10 cellular contexts compared by ENCODE assay signal in the genomic region with DNA sequence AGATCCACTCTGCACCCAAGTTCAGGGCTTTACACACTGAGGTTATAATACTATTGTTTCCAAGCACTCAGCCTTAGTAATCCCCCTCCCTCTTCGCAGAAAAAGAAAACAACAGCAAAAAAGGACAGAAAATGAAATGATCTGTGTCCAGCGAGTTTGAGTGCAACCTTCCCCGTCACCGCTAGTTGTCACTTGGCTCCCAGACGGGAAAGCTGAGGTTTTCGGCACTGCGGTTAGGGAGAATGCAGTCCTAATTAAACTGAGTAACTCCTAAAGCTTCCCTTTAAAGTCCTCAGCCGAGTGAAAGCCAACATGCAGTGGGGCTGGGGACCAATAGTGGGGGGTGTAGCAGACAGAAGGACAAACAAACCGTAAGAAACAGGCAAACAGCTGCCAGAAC. TPM values are rescaled to one million over a fixed set of nuclear protein-coding genes. Genes with fewer than 3 reads are reported as not detected.
A peak's percentile ranks its signal among the peaks of the same experiment; 100 is the strongest.
DNase-seq lines count a peak whose midpoint lies in the region; ATAC-seq and TF ChIP-seq lines count a peak whose summit lies in the region.
"Had no signal": no experiment of that assay in that cellular context is flagged by ENCODE, and none has a peak within 500 bp of the region (broad histone marks: within the 10 kb centered on the region; RNA-seq: fewer than 3 reads in every experiment).

No MANE protein-coding gene starts in this region.

- H3K27ac Mint-ChIP-seq in endothelial cell (ENCODE audit: unreplicated experiment) (no peak overlapping the region), progenitor cell of endocrine pancreas (no peak overlapping the region)

- no peaks in the 10 kb centered on the region for H3K4me1 Mint-ChIP-seq in endothelial cell (ENCODE audit: unreplicated experiment)
- peaks cover 2% of the 10 kb centered on the region for H3K4me1 Mint-ChIP-seq in progenitor cell of endocrine pancreas (ENCODE audit: low read depth)

- H3K9me3 Mint-ChIP-seq in endothelial cell (ENCODE audit: unreplicated experiment) (no peaks in the 10 kb centered on the region), progenitor cell of endocrine pancreas (ENCODE audit: low read depth) (no peaks in the 10 kb centered on the region)

- DNase-seq in NCI-H2081 (lab: John Stamatoyannopoulos, UW) (peak; percentile 10 to 45), NCI-H2081 treated with DMSO at 0.1 percent for 48 hours (lab: John Stamatoyannopoulos, UW) (no peak), NCI-H748 (lab: John Stamatoyannopoulos, UW; ENCODE audit: unreplicated experiment) (peak; percentile 81), endothelial cell (ENCODE audit: low spot score) (peak; percentile 40), progenitor cell of endocrine pancreas (ENCODE audit: low spot score, unreplicated experiment) (no peak), HT-29 (ENCODE audit: low spot score) (no peak)
- DNase-seq in stimulated activated CD8-positive, alpha-beta memory T cell treated with anti-CD3 and anti-CD28 coated beads, Interleukin-4, amount 100 ng/mL, for 48 hours: no peak

- TF ChIP-seq CTCF in endothelial cell (IDR thresholded peaks at IDR 0.05; ENCODE audit: unreplicated experiment): peak; percentile 66
- TF ChIP-seq CTCF in progenitor cell of endocrine pancreas (IDR thresholded peaks at IDR 0.05; ENCODE audit: unreplicated experiment): peak; percentile 52

- H3K27me3 Mint-ChIP-seq in endothelial cell (ENCODE audit: unreplicated experiment) (peaks cover 4% of the 10 kb centered on the region), progenitor cell of endocrine pancreas (peaks cover 34% of the 10 kb centered on the region)

- ATAC-seq in HG02798 (IDR thresholded peaks at IDR 0.05; ENCODE audit: poor library complexity, unreplicated experiment): no peak

- no peaks in the 10 kb centered on the region for H3K36me3 Mint-ChIP-seq in endothelial cell (ENCODE audit: low read depth, unreplicated experiment)
- no peaks in the 10 kb centered on the region for H3K36me3 Mint-ChIP-seq in progenitor cell of endocrine pancreas (ENCODE audit: insufficient read depth)

- no peak overlapping the region for H3K4me3 Mint-ChIP-seq in endothelial cell (ENCODE audit: unreplicated experiment)
- peak overlapping the region; percentile 35 for H3K4me3 Mint-ChIP-seq in progenitor cell of endocrine pancreas (ENCODE audit: low read depth)

RNA-seq across cellular contexts. Expression of gene GLRA1, which starts 0.8 kb away (rescaled TPM):
- total RNA-seq in endothelial cell (ENCODE audit: unreplicated experiment) (not detected), progenitor cell of endocrine pancreas (not detected in 2 replicates)
- not detected in 2 replicates for total RNA-seq in HT-29 (2014; rRNA removed; shearing (Covaris generic))
- total RNA-seq: colonic mucosa, lung microvascular endothelial cell had no signal

Comparison
In these comparisons a context has a peak if more than half of its experiments do, and no peak if none do; other contexts are left out.
1. DNase-seq: peak in NCI-H2081 (2 of 2), NCI-H748 (single experiment) and endothelial cell (single experiment); none in NCI-H2081 treated with DMSO at 0.1 percent for 48 hours (single experiment), progenitor cell of endocrine pancreas (single experiment), stimulated activated CD8-positive, alpha-beta memory T cell treated with anti-CD3 and anti-CD28 coated beads, Interleukin-4, amount 100 ng/mL, for 48 hours (single experiment) and HT-29 (single experiment).